ENCODE assay signal across 8 cellular contexts in the genomic region with DNA sequence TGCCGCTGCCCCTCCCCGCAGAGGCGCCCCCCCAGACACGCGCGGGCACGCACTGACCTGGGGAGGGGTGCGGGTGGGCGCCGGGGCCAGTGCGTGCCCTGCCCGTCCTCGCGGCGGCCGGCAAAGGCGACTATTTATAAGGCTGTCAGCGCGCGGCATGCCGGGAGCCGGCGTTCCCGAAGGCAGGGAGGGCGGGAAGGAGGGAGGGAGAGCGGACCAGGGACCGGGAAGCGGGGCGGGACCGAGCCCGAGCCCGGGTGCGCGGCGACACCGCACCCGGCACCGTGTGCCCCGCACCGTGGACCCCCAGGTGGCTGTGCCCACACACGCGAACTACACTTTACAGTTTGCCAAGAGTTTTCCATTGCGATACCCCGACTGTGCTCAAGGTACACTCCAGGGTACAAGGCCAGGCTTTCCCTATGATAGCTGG. TPM values are rescaled to one million over a fixed set of nuclear protein-coding genes. Genes with fewer than 3 reads are reported as not detected.
DNase-seq lines count a peak whose midpoint lies in the region; ATAC-seq lines count a peak whose summit lies in the region.

AK1 (minus strand) TSS at position 110 of the 433 bp plus-strand sequence. CDS start 3,058 bp downstream, outside the sequence.

- H3K4me3 Mint-ChIP-seq in memory B cell, result peak within 1 kb of the TSS; percentile 59

- peaks cover 5% of the 10 kb centered on the region for H3K27me3 Mint-ChIP-seq in memory B cell

- ATAC-seq in memory B cell (ENCODE audit: low read depth), result no peak
- ATAC-seq in GM21529 (IDR thresholded peaks at IDR 0.05; ENCODE audit: unreplicated experiment), result no peak

- peaks cover 2% of the 10 kb centered on the region for H3K36me3 Mint-ChIP-seq in memory B cell

- H3K4me1 Mint-ChIP-seq in memory B cell, result peaks cover 20% of the 10 kb centered on the region

- H3K27ac Mint-ChIP-seq in memory B cell, result no peak within 1 kb of the TSS

- DNase-seq in AG08396 (ENCODE audit: low spot score) (peak; percentile 87), HPDE6-E6E7 (ENCODE audit: extremely low spot score) (peak; percentile 60), SK-N-DZ (ENCODE audit: low spot score) (peak; percentile 64), epidermal melanocyte (ENCODE audit: insufficient read length, low spot score) (peak; percentile 77), memory B cell (ENCODE audit: low spot score in 2 of 2) (no peak), DMS153 treated with DMSO at 0.1 percent for 48 hours (lab: John Stamatoyannopoulos, UW; ENCODE audit: unreplicated experiment) (no peak)

- peak within 1 kb of the TSS; percentile 82 for H3K27ac ChIP-seq in temporal lobe (ENCODE audit: low read depth, low read length)

- no peaks in the 10 kb centered on the region for H3K9me3 Mint-ChIP-seq in memory B cell

RNA-seq across cellular contexts. Expression of gene AK1, which starts in this region (rescaled TPM):
- 61.6 and 106 TPM in 2 replicates for polyA plus RNA-seq in SK-N-DZ (2014; cell fraction: cytosol; rRNA removed)
- polyA plus RNA-seq in SK-N-DZ (2014; cell fraction: nucleus; rRNA removed), result 55.2 and 64.2 TPM in 2 replicates
- 25.3 TPM for total RNA-seq in temporal lobe

Comparison
In these comparisons a context has a peak if more than half of its experiments do, and no peak if none do; other contexts are left out.
1. DNase-seq: peak in AG08396 (single experiment), HPDE6-E6E7 (single experiment), SK-N-DZ (single experiment) and epidermal melanocyte (single experiment); none in memory B cell (0 of 2) and DMS153 treated with DMSO at 0.1 percent for 48 hours (single experiment).